2 cellular contexts compared by ENCODE assay signal in genomic region chr7:116968626-116969025, GRCh38.
TF ChIP-seq lines count a peak whose summit lies in the region.

No MANE protein-coding gene starts in this region.

TF ChIP-seq in SK-N-SH treated with all-trans-retinoic acid at 6 μM for 48 hours, 23 proteins besides CTCF, POLR2A, EP300 and RAD21 (continued from another document):
- TF ChIP-seq PATZ1 (CRISPR knock-in tag; IDR thresholded peaks at IDR 0.05; ENCODE audit: borderline replicate concordance) (no peak), ZFP30 (CRISPR knock-in tag; IDR thresholded peaks at IDR 0.05) (no peak), TCF4 (CRISPR knock-in tag; IDR thresholded peaks at IDR 0.05; ENCODE audit: borderline replicate concordance) (no peak), CSRNP3 (CRISPR knock-in tag; IDR thresholded peaks at IDR 0.05) (no peak), ARNTL (CRISPR knock-in tag; IDR thresholded peaks at IDR 0.05; ENCODE audit: borderline replicate concordance, low read depth) (no peak), TSHZ2 (CRISPR knock-in tag; IDR thresholded peaks at IDR 0.05) (no peak), TOX (CRISPR knock-in tag; IDR thresholded peaks at IDR 0.05; ENCODE audit: borderline replicate concordance) (no peak), OSR1 (CRISPR knock-in tag; IDR thresholded peaks at IDR 0.05) (no peak), ZFP3 (CRISPR knock-in tag; IDR thresholded peaks at IDR 0.05) (no peak)
TF ChIP-seq in SK-N-SH treated with all-trans-retinoic acid at 6 μM for 48 hours: peak in this region for 0.

TF ChIP-seq in SK-N-SH, 30 proteins besides CTCF, POLR2A, EP300 and RAD21 (continued from another document):
- TF ChIP-seq FOXJ3 (CRISPR knock-in tag; IDR thresholded peaks at IDR 0.05) = no peak
- no peak for TF ChIP-seq PBX3 (IDR thresholded peaks at IDR 0.05)
- TF ChIP-seq POLR2AphosphoS5 (IDR thresholded peaks at IDR 0.05; ENCODE audit: low read depth, low read length) = no peak
- no peak for TF ChIP-seq USF2 (IDR thresholded peaks at IDR 0.05; ENCODE audit: borderline replicate concordance, low read depth, low read length)
- TF ChIP-seq TAF1 (IDR thresholded peaks at IDR 0.05; ENCODE audit: borderline replicate concordance, low read depth, low read length) = no peak
- no peak for TF ChIP-seq GABPA (IDR thresholded peaks at IDR 0.05; ENCODE audit: low read depth)
- TF ChIP-seq MEF2A (IDR thresholded peaks at IDR 0.05; ENCODE audit: borderline replicate concordance, low read depth) = no peak
- TF ChIP-seq RCOR1 (IDR thresholded peaks at IDR 0.05; ENCODE audit: low read length) = no peak
